In genomic region chr2:55109219-55109891, GRCh38 we compare ENCODE assay signal across 12 cellular contexts.
DNase-seq lines count a peak whose midpoint lies in the region; ATAC-seq and TF ChIP-seq lines count a peak whose summit lies in the region.
"Had no signal": no experiment of that assay in that cellular context is flagged by ENCODE, and none has a peak within 500 bp of the region (broad histone marks: within the 10 kb centered on the region; RNA-seq: fewer than 3 reads in every experiment).

No MANE protein-coding gene starts in this region.

- no peak for ATAC-seq in GM18520 (IDR thresholded peaks at IDR 0.05; ENCODE audit: unreplicated experiment)
- ATAC-seq: gastrocnemius medialis had no signal

- H3K27ac Mint-ChIP-seq in nephron: peak overlapping the region; percentile 72 to 88 (median 74)

- DNase-seq in DMS53 (lab: John Stamatoyannopoulos, UW): peak; percentile 98
- peak; percentile 61 for DNase-seq in NCI-H2171 (lab: John Stamatoyannopoulos, UW)
- DNase-seq in cerebellar nuclear complex (lab: John Stamatoyannopoulos, UW): peak; percentile 13 to 69
- no peak for DNase-seq in activated CD4-positive, alpha-beta T cell treated with anti-CD3 and anti-CD28 coated beads, Interleukin-2, amount 50 U/mL, for 1 hour
- no peak for DNase-seq in nucleus accumbens (lab: John Stamatoyannopoulos, UW)
- no peak for DNase-seq in DMS114 treated with DMSO at 0.1 percent for 48 hours (lab: John Stamatoyannopoulos, UW; ENCODE audit: unreplicated experiment)
- DNase-seq: activated CD4-positive, alpha-beta T cell treated with anti-CD3 and anti-CD28 coated beads, Interleukin-2, amount 50 U/mL, for 4 hours; gastrocnemius medialis; GOT3; NCI-H1048 had no signal

- no peaks in the 10 kb centered on the region for H3K27me3 Mint-ChIP-seq in nephron (ENCODE audit: low read depth)

- H3K36me3 Mint-ChIP-seq in nephron (ENCODE audit: low read depth): no peaks in the 10 kb centered on the region

- no peaks in the 10 kb centered on the region for H3K9me3 Mint-ChIP-seq in nephron

- peaks cover 62% of the 10 kb centered on the region for H3K4me1 Mint-ChIP-seq in nephron

- TF ChIP-seq CTCF in nephron (IDR thresholded peaks at IDR 0.05; ENCODE audit: unreplicated experiment in 3 of 3): no peak

- no peak overlapping the region for H3K4me3 Mint-ChIP-seq in nephron

Comparison
In these comparisons a context has a peak if more than half of its experiments do, and no peak if none do; other contexts are left out.
1. DNase-seq: peak in DMS53 (single experiment), NCI-H2171 (single experiment) and cerebellar nuclear complex (2 of 2); none in activated CD4-positive, alpha-beta T cell treated with anti-CD3 and anti-CD28 coated beads, Interleukin-2, amount 50 U/mL, for 1 hour (single experiment), nucleus accumbens (0 of 56) and DMS114 treated with DMSO at 0.1 percent for 48 hours (single experiment).